In genomic region chr16:77273-77806, GRCh38 we compare ENCODE assay signal across 8 cellular contexts. TPM values are rescaled to one million over a fixed set of nuclear protein-coding genes. Genes with fewer than 3 reads are reported as not detected.
A peak's percentile ranks its signal among the peaks of the same experiment; 100 is the strongest.
DNase-seq lines count a peak whose midpoint lies in the region; ATAC-seq and TF ChIP-seq lines count a peak whose summit lies in the region.

No MANE protein-coding gene starts in this region.

- peaks cover 30% of the 10 kb centered on the region for H3K27me3 Mint-ChIP-seq in brain

- in situ Hi-C loops in Panc1 (cut with HindIII; ENCODE audit: low pct_unique_long_range_greater_than_20kb, low sequenced_read_pairs): no loop called here

- CTCF ChIA-PET in Panc1 (lab: Charles Lee): no interaction called here

- peaks cover 48% of the 10 kb centered on the region for H3K4me1 Mint-ChIP-seq in brain

- peak overlapping the region; percentile 75 to 81 (median 78) for H3K4me3 Mint-ChIP-seq in brain

- intact Hi-C loops in Panc1 (cut with micrococcal nuclease; ENCODE audit: unreplicated experiment): no loop called here

- H3K36me3 ChIP-seq in Panc1 (ENCODE audit: control insufficient read depth, insufficient read depth, low read length) (no peaks in the 10 kb centered on the region), iPS-20b (ENCODE audit: insufficient read depth, low read depth, low read length) (peaks cover 5% of the 10 kb centered on the region; the same call in 1 of the 2 replicates)

- no TSS peak for BruUV-seq in Panc1 (replicated peaks; lab: Mats Ljungman, UMichigan)

- H3K4me1 ChIP-seq in Panc1 (ENCODE audit: control insufficient read depth, insufficient read depth, low read length) (peaks cover 49% of the 10 kb centered on the region), iPS-20b (ENCODE audit: insufficient read depth, low read length) (peaks cover 27% of the 10 kb centered on the region)

- H3K27ac ChIP-seq in Panc1 (ENCODE audit: low read length) (peak overlapping the region; percentile 82), iPS-20b (ENCODE audit: low read length) (no peak overlapping the region)

- peak overlapping the region; percentile 51; the same call in 1 of the 2 replicates for H3K9ac ChIP-seq in iPS-20b (ENCODE audit: low read depth, low read length)

- no peaks in the 10 kb centered on the region for H3K9me3 ChIP-seq in Panc1 (ENCODE audit: control insufficient read depth, insufficient read depth, low read depth, low read length)
- no peaks in the 10 kb centered on the region for H3K9me3 ChIP-seq in iPS-20b (ENCODE audit: insufficient read depth, low read depth, low read length)

- ATAC-seq in HG02798 (IDR thresholded peaks at IDR 0.05; ENCODE audit: poor library complexity, unreplicated experiment) (peak; percentile 26), Panc1 (peak; percentile 64)

- peak overlapping the region in 3 of 5 experiments; percentile 63 to 92 (median 74) for H3K27ac Mint-ChIP-seq in brain

- POLR2A ChIA-PET in Panc1 (lab: Charles Lee): interaction anchor here (1.2 kb wide), 1 partner anchor 13 kb away, joined by 3 read pairs; no protein-coding TSS in a partner anchor

- peak; percentile 57 for DNase-seq in 8988T
- no peak for DNase-seq in Panc1 (ENCODE audit: low read depth, low spot score)
- DNase-seq in stimulated activated CD4-positive, alpha-beta T cell treated with anti-CD3 and anti-CD28 coated beads, Interleukin-12 subunit alpha, Interleukin-12 subunit beta, amount 100 ng/mL, for 48 hours (ENCODE audit: low read depth in 2 of 3, low spot score in 1 of 3): peak in 2 of 3 donors; percentile 28 to 35
- DNase-seq in activated gamma-delta T cell (lab: John Stamatoyannopoulos, UW): no peak

- TF ChIP-seq CTCF in GM12873 (IDR thresholded peaks at IDR 0.05; ENCODE audit: insufficient read depth, low read depth, low read length, missing control alignments) (peak; percentile 3), Panc1 (IDR thresholded peaks at IDR 0.05) (no peak), brain (conservative IDR thresholded peaks at IDR 0.05) (no peak)

- H3K4me3 ChIP-seq in Panc1 (ENCODE audit: low read depth in 2 of 2, low read length in 2 of 2): peak overlapping the region; percentile 81 to 84
- H3K4me3 ChIP-seq in iPS-20b (ENCODE audit: low read length): peak overlapping the region; percentile 68; the same call in 1 of the 2 replicates

- H3K9me3 Mint-ChIP-seq in brain: peaks cover 0 to 3% (median 0%) of the 10 kb centered on the region in 5 experiments

- no peaks in the 10 kb centered on the region for H3K36me3 Mint-ChIP-seq in brain

- H3K27me3 ChIP-seq in Panc1 (ENCODE audit: control insufficient read depth, insufficient read depth, low read length): no peaks in the 10 kb centered on the region
- H3K27me3 ChIP-seq in iPS-20b (ENCODE audit: insufficient read depth, low read length): peaks cover 19% of the 10 kb centered on the region; the same call in 1 of the 2 replicates

RNA-seq across cellular contexts. Expression of gene MPG, which starts 0.7 kb away (rescaled TPM):
- total RNA-seq in Panc1 (2021; ENCODE audit: unreplicated experiment): 85.7 TPM
- 144 TPM for polyA plus RNA-seq in Panc1 (2012; ENCODE audit: insufficient read length)
- 53.3 TPM for polyA plus RNA-seq in brain (ENCODE audit: insufficient read depth, low read depth, low replicate concordance)

RNA-seq across cellular contexts. Expression of gene RHBDF1, which starts 4.9 kb away (rescaled TPM):
- 41.7 TPM for total RNA-seq in Panc1 (2021; ENCODE audit: unreplicated experiment)
- 44.5 TPM for polyA plus RNA-seq in Panc1 (2012; ENCODE audit: insufficient read length)
- 4.7 TPM for polyA plus RNA-seq in brain (ENCODE audit: insufficient read depth, low read depth, low replicate concordance)

RNA-seq across cellular contexts. Expression of gene SNRNP25, which starts 23.7 kb away (rescaled TPM):
- total RNA-seq in Panc1 (2021; ENCODE audit: unreplicated experiment): 83.5 TPM
- polyA plus RNA-seq in Panc1 (2012; ENCODE audit: insufficient read length): 128 TPM
- 95.9 TPM for polyA plus RNA-seq in brain (ENCODE audit: insufficient read depth, low read depth, low replicate concordance)

RNA-seq across cellular contexts. Expression of gene POLR3K, which starts 23.9 kb away (rescaled TPM):
- total RNA-seq in Panc1 (2021; ENCODE audit: unreplicated experiment): 35.7 TPM
- 45.6 TPM for polyA plus RNA-seq in Panc1 (2012; ENCODE audit: insufficient read length)
- 27.6 TPM for polyA plus RNA-seq in brain (ENCODE audit: insufficient read depth, low read depth, low replicate concordance)

Comparison
In these comparisons a context has a peak if more than half of its experiments do, and no peak if none do; other contexts are left out.
1. DNase-seq: peak in 8988T (single experiment) and stimulated activated CD4-positive, alpha-beta T cell treated with anti-CD3 and anti-CD28 coated beads, Interleukin-12 subunit alpha, Interleukin-12 subunit beta, amount 100 ng/mL, for 48 hours (2 of 3); none in Panc1 (single experiment) and activated gamma-delta T cell (single experiment).